1 cellular context compared by ENCODE assay signal in the genomic region with DNA sequence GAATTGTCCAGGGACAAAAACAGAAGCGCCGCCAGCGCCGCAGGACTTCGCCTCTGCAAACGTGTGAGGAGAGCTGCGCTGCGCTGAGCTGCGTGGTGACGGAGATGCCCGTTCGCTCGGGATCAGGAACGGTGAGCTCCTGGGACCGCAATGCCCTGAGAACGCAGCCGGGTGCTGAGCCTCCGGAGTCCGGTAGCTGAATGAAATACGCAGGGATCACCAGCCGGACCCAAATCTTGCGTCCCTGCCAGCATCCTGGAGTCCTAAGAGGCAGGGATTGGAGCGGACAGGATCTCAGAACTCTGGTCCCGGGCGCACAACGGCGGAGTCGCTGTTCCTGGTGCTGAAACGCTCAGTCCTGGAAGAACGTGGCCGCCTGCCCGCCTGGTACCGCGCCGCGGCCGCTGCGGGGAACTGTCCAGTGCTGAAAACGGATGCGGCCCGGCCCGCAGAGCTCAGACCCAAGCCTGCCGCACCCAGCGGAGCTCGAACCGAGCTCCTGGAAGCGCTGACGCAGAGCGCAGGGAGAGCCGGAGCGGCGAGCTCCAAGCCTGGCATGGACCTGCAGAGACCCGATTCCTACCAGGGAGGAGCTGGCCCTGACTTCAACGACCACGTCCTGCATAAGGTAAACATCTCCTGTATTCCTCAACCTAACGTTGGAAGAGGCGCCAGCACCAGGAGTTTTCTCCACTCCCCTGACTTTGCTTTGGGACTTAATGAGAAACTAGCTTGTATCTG.
TF ChIP-seq lines count a peak whose summit lies in the region.

No MANE protein-coding gene starts in this region.

TF ChIP-seq in K562, 482 proteins besides CTCF, POLR2A, EP300 and RAD21 (continued from another document and continues in another):
- TF ChIP-seq, protein P1, sequence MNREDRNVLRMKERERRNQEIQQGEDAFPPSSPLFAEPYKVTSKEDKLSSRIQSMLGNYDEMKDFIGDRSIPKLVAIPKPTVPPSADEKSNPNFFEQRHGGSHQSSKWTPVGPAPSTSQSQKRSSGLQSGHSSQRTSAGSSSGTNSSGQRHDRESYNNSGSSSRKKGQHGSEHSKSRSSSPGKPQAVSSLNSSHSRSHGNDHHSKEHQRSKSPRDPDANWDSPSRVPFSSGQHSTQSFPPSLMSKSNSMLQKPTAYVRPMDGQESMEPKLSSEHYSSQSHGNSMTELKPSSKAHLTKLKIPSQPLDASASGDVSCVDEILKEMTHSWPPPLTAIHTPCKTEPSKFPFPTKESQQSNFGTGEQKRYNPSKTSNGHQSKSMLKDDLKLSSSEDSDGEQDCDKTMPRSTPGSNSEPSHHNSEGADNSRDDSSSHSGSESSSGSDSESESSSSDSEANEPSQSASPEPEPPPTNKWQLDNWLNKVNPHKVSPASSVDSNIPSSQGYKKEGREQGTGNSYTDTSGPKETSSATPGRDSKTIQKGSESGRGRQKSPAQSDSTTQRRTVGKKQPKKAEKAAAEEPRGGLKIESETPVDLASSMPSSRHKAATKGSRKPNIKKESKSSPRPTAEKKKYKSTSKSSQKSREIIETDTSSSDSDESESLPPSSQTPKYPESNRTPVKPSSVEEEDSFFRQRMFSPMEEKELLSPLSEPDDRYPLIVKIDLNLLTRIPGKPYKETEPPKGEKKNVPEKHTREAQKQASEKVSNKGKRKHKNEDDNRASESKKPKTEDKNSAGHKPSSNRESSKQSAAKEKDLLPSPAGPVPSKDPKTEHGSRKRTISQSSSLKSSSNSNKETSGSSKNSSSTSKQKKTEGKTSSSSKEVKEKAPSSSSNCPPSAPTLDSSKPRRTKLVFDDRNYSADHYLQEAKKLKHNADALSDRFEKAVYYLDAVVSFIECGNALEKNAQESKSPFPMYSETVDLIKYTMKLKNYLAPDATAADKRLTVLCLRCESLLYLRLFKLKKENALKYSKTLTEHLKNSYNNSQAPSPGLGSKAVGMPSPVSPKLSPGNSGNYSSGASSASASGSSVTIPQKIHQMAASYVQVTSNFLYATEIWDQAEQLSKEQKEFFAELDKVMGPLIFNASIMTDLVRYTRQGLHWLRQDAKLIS (CRISPR knock-in tag; IDR thresholded peaks at IDR 0.05), result peak; percentile 93; the same call in 1 of the 2 replicates
- TF ChIP-seq NR1H2 (CRISPR knock-in tag; IDR thresholded peaks at IDR 0.05) (peak; percentile 97; the same call in 1 of the 2 replicates), PHF8 (IDR thresholded peaks at IDR 0.05; ENCODE audit: borderline replicate concordance, low read length) (no peak), ZNF134 (CRISPR knock-in tag; conservative IDR thresholded peaks at IDR 0.05) (no peak), KLF10 (CRISPR knock-in tag; IDR thresholded peaks at IDR 0.05) (no peak), TBP (optimal IDR thresholded peaks at IDR 0.05; ENCODE audit: low read depth, low read length) (no peak), POLR3G (IDR thresholded peaks at IDR 0.05; ENCODE audit: extremely low read depth, insufficient read length, insufficient replicate concordance) (no peak), MBD2 (IDR thresholded peaks at IDR 0.05; ENCODE audit: borderline replicate concordance, low read depth) (no peak), HDAC2 (IDR thresholded peaks at IDR 0.05) (peak; percentile 65; the same call in 1 of the 2 replicates), SIN3A (IDR thresholded peaks at IDR 0.05; ENCODE audit: borderline replicate concordance in 2 of 2, control insufficient read depth in 1 of 2, low read depth in 2 of 2, low read length in 2 of 2) (peak; percentile 91 to 100; a peak in 3 of 4 replicates), TAF15 (IDR thresholded peaks at IDR 0.05; ENCODE audit: low read depth, low read length) (no peak), SRF (CRISPR knock-in tag; IDR thresholded peaks at IDR 0.05) (peak in 1 of 2 experiments; percentile 84; a peak in 2 of 4 replicates), RFX5 (IDR thresholded peaks at IDR 0.05; ENCODE audit: low read depth, low read length) (no peak), MYNN (IDR thresholded peaks at IDR 0.05) (no peak), MYNN (CRISPR knock-in tag; IDR thresholded peaks at IDR 0.05) (no peak), ZNF232 (CRISPR knock-in tag; IDR thresholded peaks at IDR 0.05) (peak; percentile 96), CREM (IDR thresholded peaks at IDR 0.05; ENCODE audit: low read depth) (peak; percentile 76), STAT5A (IDR thresholded peaks at IDR 0.05; ENCODE audit: borderline replicate concordance, low read length) (no peak), LCOR (CRISPR knock-in tag; IDR thresholded peaks at IDR 0.05) (0 out of 2 replicates have a peak, but pooled peaks have one; percentile 71), ZNF263 (CRISPR knock-in tag; IDR thresholded peaks at IDR 0.05; ENCODE audit: borderline replicate concordance) (peak; percentile 78; the same call in 1 of the 2 replicates), SAP30 (IDR thresholded peaks at IDR 0.05; ENCODE audit: borderline replicate concordance, insufficient read depth, low read depth, low read length, poor library complexity, severe bottlenecking) (peak; percentile 65), NCOA2 (IDR thresholded peaks at IDR 0.05; ENCODE audit: partially characterized antibody in 2 of 2) (no peak), RCOR1 (IDR thresholded peaks at IDR 0.05; ENCODE audit: borderline replicate concordance in 1 of 2, low read depth in 2 of 2, low read length in 2 of 2) (peak in 1 of 2 experiments; percentile 86; a peak in 2 of 4 replicates), TEAD4 (IDR thresholded peaks at IDR 0.05; ENCODE audit: low read length) (no peak), TEAD4 (CRISPR knock-in tag; IDR thresholded peaks at IDR 0.05; ENCODE audit: borderline replicate concordance) (peak; percentile 91), SRSF3 (IDR thresholded peaks at IDR 0.05; ENCODE audit: insufficient read depth, low read length) (no peak), KLF13 (tag; IDR thresholded peaks at IDR 0.05; ENCODE audit: borderline replicate concordance, low read depth) (no peak)
- TF ChIP-seq, protein P2, sequence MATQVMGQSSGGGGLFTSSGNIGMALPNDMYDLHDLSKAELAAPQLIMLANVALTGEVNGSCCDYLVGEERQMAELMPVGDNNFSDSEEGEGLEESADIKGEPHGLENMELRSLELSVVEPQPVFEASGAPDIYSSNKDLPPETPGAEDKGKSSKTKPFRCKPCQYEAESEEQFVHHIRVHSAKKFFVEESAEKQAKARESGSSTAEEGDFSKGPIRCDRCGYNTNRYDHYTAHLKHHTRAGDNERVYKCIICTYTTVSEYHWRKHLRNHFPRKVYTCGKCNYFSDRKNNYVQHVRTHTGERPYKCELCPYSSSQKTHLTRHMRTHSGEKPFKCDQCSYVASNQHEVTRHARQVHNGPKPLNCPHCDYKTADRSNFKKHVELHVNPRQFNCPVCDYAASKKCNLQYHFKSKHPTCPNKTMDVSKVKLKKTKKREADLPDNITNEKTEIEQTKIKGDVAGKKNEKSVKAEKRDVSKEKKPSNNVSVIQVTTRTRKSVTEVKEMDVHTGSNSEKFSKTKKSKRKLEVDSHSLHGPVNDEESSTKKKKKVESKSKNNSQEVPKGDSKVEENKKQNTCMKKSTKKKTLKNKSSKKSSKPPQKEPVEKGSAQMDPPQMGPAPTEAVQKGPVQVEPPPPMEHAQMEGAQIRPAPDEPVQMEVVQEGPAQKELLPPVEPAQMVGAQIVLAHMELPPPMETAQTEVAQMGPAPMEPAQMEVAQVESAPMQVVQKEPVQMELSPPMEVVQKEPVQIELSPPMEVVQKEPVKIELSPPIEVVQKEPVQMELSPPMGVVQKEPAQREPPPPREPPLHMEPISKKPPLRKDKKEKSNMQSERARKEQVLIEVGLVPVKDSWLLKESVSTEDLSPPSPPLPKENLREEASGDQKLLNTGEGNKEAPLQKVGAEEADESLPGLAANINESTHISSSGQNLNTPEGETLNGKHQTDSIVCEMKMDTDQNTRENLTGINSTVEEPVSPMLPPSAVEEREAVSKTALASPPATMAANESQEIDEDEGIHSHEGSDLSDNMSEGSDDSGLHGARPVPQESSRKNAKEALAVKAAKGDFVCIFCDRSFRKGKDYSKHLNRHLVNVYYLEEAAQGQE (CRISPR knock-in tag; IDR thresholded peaks at IDR 0.05; ENCODE audit: low read depth), result peak; percentile 98
- TF ChIP-seq, protein P3, sequence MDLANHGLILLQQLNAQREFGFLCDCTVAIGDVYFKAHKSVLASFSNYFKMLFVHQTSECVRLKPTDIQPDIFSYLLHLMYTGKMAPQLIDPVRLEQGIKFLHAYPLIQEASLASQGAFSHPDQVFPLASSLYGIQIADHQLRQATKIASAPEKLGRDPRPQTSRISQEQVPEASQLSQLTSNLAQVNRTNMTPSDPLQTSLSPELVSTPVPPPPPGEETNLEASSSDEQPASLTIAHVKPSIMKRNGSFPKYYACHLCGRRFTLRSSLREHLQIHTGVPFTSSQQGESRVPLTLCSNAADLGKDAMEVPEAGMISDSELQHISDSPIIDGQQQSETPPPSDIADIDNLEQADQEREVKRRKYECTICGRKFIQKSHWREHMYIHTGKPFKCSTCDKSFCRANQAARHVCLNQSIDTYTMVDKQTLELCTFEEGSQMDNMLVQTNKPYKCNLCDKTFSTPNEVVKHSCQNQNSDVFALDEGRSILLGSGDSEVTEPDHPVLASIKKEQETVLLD (IDR thresholded peaks at IDR 0.05), result no peak
- TF ChIP-seq, protein P4, sequence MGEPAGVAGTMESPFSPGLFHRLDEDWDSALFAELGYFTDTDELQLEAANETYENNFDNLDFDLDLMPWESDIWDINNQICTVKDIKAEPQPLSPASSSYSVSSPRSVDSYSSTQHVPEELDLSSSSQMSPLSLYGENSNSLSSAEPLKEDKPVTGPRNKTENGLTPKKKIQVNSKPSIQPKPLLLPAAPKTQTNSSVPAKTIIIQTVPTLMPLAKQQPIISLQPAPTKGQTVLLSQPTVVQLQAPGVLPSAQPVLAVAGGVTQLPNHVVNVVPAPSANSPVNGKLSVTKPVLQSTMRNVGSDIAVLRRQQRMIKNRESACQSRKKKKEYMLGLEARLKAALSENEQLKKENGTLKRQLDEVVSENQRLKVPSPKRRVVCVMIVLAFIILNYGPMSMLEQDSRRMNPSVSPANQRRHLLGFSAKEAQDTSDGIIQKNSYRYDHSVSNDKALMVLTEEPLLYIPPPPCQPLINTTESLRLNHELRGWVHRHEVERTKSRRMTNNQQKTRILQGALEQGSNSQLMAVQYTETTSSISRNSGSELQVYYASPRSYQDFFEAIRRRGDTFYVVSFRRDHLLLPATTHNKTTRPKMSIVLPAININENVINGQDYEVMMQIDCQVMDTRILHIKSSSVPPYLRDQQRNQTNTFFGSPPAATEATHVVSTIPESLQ (CRISPR knock-in tag; IDR thresholded peaks at IDR 0.05), result peak; percentile 93
- TF ChIP-seq, protein P5, sequence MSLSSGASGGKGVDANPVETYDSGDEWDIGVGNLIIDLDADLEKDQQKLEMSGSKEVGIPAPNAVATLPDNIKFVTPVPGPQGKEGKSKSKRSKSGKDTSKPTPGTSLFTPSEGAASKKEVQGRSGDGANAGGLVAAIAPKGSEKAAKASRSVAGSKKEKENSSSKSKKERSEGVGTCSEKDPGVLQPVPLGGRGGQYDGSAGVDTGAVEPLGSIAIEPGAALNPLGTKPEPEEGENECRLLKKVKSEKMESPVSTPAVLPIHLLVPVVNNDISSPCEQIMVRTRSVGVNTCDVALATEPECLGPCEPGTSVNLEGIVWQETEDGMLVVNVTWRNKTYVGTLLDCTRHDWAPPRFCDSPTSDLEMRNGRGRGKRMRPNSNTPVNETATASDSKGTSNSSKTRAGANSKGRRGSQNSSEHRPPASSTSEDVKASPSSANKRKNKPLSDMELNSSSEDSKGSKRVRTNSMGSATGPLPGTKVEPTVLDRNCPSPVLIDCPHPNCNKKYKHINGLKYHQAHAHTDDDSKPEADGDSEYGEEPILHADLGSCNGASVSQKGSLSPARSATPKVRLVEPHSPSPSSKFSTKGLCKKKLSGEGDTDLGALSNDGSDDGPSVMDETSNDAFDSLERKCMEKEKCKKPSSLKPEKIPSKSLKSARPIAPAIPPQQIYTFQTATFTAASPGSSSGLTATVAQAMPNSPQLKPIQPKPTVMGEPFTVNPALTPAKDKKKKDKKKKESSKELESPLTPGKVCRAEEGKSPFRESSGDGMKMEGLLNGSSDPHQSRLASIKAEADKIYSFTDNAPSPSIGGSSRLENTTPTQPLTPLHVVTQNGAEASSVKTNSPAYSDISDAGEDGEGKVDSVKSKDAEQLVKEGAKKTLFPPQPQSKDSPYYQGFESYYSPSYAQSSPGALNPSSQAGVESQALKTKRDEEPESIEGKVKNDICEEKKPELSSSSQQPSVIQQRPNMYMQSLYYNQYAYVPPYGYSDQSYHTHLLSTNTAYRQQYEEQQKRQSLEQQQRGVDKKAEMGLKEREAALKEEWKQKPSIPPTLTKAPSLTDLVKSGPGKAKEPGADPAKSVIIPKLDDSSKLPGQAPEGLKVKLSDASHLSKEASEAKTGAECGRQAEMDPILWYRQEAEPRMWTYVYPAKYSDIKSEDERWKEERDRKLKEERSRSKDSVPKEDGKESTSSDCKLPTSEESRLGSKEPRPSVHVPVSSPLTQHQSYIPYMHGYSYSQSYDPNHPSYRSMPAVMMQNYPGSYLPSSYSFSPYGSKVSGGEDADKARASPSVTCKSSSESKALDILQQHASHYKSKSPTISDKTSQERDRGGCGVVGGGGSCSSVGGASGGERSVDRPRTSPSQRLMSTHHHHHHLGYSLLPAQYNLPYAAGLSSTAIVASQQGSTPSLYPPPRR (CRISPR knock-in tag; IDR thresholded peaks at IDR 0.05; ENCODE audit: borderline replicate concordance), result 0 out of 2 replicates have a peak, but pooled peaks have one; percentile 35
- TF ChIP-seq, protein P6, sequence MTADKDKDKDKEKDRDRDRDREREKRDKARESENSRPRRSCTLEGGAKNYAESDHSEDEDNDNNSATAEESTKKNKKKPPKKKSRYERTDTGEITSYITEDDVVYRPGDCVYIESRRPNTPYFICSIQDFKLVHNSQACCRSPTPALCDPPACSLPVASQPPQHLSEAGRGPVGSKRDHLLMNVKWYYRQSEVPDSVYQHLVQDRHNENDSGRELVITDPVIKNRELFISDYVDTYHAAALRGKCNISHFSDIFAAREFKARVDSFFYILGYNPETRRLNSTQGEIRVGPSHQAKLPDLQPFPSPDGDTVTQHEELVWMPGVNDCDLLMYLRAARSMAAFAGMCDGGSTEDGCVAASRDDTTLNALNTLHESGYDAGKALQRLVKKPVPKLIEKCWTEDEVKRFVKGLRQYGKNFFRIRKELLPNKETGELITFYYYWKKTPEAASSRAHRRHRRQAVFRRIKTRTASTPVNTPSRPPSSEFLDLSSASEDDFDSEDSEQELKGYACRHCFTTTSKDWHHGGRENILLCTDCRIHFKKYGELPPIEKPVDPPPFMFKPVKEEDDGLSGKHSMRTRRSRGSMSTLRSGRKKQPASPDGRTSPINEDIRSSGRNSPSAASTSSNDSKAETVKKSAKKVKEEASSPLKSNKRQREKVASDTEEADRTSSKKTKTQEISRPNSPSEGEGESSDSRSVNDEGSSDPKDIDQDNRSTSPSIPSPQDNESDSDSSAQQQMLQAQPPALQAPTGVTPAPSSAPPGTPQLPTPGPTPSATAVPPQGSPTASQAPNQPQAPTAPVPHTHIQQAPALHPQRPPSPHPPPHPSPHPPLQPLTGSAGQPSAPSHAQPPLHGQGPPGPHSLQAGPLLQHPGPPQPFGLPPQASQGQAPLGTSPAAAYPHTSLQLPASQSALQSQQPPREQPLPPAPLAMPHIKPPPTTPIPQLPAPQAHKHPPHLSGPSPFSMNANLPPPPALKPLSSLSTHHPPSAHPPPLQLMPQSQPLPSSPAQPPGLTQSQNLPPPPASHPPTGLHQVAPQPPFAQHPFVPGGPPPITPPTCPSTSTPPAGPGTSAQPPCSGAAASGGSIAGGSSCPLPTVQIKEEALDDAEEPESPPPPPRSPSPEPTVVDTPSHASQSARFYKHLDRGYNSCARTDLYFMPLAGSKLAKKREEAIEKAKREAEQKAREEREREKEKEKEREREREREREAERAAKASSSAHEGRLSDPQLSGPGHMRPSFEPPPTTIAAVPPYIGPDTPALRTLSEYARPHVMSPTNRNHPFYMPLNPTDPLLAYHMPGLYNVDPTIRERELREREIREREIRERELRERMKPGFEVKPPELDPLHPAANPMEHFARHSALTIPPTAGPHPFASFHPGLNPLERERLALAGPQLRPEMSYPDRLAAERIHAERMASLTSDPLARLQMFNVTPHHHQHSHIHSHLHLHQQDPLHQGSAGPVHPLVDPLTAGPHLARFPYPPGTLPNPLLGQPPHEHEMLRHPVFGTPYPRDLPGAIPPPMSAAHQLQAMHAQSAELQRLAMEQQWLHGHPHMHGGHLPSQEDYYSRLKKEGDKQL (CRISPR knock-in tag; IDR thresholded peaks at IDR 0.05; ENCODE audit: borderline replicate concordance), result 0 out of 2 replicates have a peak, but pooled peaks have one; percentile 37
